ENCODE assay signal across 15 cellular contexts in genomic region chr14:71592361-71592760, GRCh38.
DNase-seq lines count a peak whose midpoint lies in the region; ATAC-seq and TF ChIP-seq lines count a peak whose summit lies in the region.
"Had no signal": no experiment of that assay in that cellular context is flagged by ENCODE, and none has a peak within 500 bp of the region (broad histone marks: within the 10 kb centered on the region; RNA-seq: fewer than 3 reads in every experiment).

No MANE protein-coding gene starts in this region.

- no peak overlapping the region for H2BK5ac ChIP-seq in mesenchymal stem cell (ENCODE audit: low read depth, low read length, poor library complexity, severe bottlenecking)

- H3K79me1 ChIP-seq in mesenchymal stem cell (replicated peaks; ENCODE audit: low read length, poor library complexity, severe bottlenecking): peaks cover 9% of the 10 kb centered on the region

- no peaks in the 10 kb centered on the region for H4K20me1 ChIP-seq in GM23338 (replicated peaks; ENCODE audit: insufficient read depth)

- no peak overlapping the region for H4K8ac ChIP-seq in mesenchymal stem cell (ENCODE audit: low read length)

- H3K27me3 Mint-ChIP-seq in GM23338 (ENCODE audit: insufficient read depth, low read depth, poor library complexity): peaks cover 1% of the 10 kb centered on the region
- H3K27me3 Mint-ChIP-seq in activated T-helper 2 cell treated with anti-CD3 and anti-CD28 coated beads, Interferon-gamma antibody, Interleukin-2, Interleukin-4, amounts not matched to agents 10 μg/mL and 5 μg/mL and 100 μg/mL, durations not matched to agents 14 hours and 24 hours and 36 hours (ENCODE audit: low read depth): no peaks in the 10 kb centered on the region

- H2BK15ac ChIP-seq in mesenchymal stem cell (ENCODE audit: low read depth, poor library complexity, severe bottlenecking): no peak overlapping the region

- H3K27ac ChIP-seq in GM23338 (ENCODE audit: low read depth) (no peak overlapping the region), mesenchymal stem cell (ENCODE audit: low read length, poor library complexity, severe bottlenecking) (peak overlapping the region; percentile 12)
- H3K27ac ChIP-seq: 22Rv1, upper lobe of left lung had no signal

- H3K9me3 Mint-ChIP-seq in GM23338: no peaks in the 10 kb centered on the region
- H3K9me3 Mint-ChIP-seq in activated T-helper 2 cell treated with anti-CD3 and anti-CD28 coated beads, Interferon-gamma antibody, Interleukin-2, Interleukin-4, amounts not matched to agents 10 μg/mL and 5 μg/mL and 100 μg/mL, durations not matched to agents 14 hours and 24 hours and 36 hours: no peaks in the 10 kb centered on the region

- H3K4me1 Mint-ChIP-seq in GM23338: peaks cover 12% of the 10 kb centered on the region; the same call in 2 of the 3 replicates
- H3K4me1 Mint-ChIP-seq in activated T-helper 2 cell treated with anti-CD3 and anti-CD28 coated beads, Interferon-gamma antibody, Interleukin-2, Interleukin-4, amounts not matched to agents 10 μg/mL and 5 μg/mL and 100 μg/mL, durations not matched to agents 14 hours and 24 hours and 36 hours (ENCODE audit: low read depth): peaks cover 72% of the 10 kb centered on the region

- H3K36me3 ChIP-seq in GM23338 (ENCODE audit: insufficient read depth) (no peaks in the 10 kb centered on the region), mesenchymal stem cell (ENCODE audit: control insufficient read depth in 1 of 2, insufficient read depth in 2 of 2, low read depth in 1 of 2, low read length in 2 of 2) (no peaks in the 10 kb centered on the region)
- H3K36me3 ChIP-seq: heart right ventricle, upper lobe of left lung had no signal

- H2AFZ ChIP-seq in GM23338 (no peak overlapping the region), mesenchymal stem cell (ENCODE audit: low read depth, low read length) (no peak overlapping the region)

- no peak overlapping the region for H3K27ac Mint-ChIP-seq in GM23338
- H3K27ac Mint-ChIP-seq in activated T-helper 2 cell treated with anti-CD3 and anti-CD28 coated beads, Interferon-gamma antibody, Interleukin-2, Interleukin-4, amounts not matched to agents 10 μg/mL and 5 μg/mL and 100 μg/mL, durations not matched to agents 14 hours and 24 hours and 36 hours: peak overlapping the region; percentile 54

- no peak overlapping the region for H2BK12ac ChIP-seq in mesenchymal stem cell (ENCODE audit: low read length in 2 of 2)

- no peaks in the 10 kb centered on the region for H3F3A ChIP-seq in GM23338 (replicated peaks; ENCODE audit: low read depth)

- H3K9me3 ChIP-seq in mesenchymal stem cell (ENCODE audit: control insufficient read depth, low read length): no peaks in the 10 kb centered on the region
- H3K9me3 ChIP-seq: heart right ventricle, upper lobe of left lung had no signal

- H3K4me3 ChIP-seq in GM23338: no peak overlapping the region
- no peak overlapping the region for H3K4me3 ChIP-seq in mesenchymal stem cell (ENCODE audit: insufficient read depth in 1 of 2, low read depth in 1 of 2, low read length in 2 of 2)
- H3K4me3 ChIP-seq: heart right ventricle, upper lobe of left lung had no signal

- no peak overlapping the region for H3K4me3 Mint-ChIP-seq in GM23338
- H3K4me3 Mint-ChIP-seq in activated T-helper 2 cell treated with anti-CD3 and anti-CD28 coated beads, Interferon-gamma antibody, Interleukin-2, Interleukin-4, amounts not matched to agents 10 μg/mL and 5 μg/mL and 100 μg/mL, durations not matched to agents 14 hours and 24 hours and 36 hours (ENCODE audit: low read depth): no peak overlapping the region

- no peak overlapping the region for H2BK120ac ChIP-seq in mesenchymal stem cell (ENCODE audit: low read depth, low read length)

- H4K91ac ChIP-seq in mesenchymal stem cell (ENCODE audit: low read length): no peak overlapping the region

- H3K4me2 ChIP-seq in GM23338: no peak overlapping the region
- no peak overlapping the region for H3K4me2 ChIP-seq in mesenchymal stem cell (ENCODE audit: low read length, poor library complexity, severe bottlenecking)

- no peak overlapping the region for H3K14ac ChIP-seq in mesenchymal stem cell (ENCODE audit: low read length in 2 of 2)

- intact Hi-C loops in activated T-helper 2 cell treated with anti-CD3 and anti-CD28 coated beads, Interferon-gamma antibody, Interleukin-2, Interleukin-4, amounts not matched to agents 10 μg/mL and 5 μg/mL and 100 μg/mL, durations not matched to agents 14 hours and 24 hours and 36 hours (cut with micrococcal nuclease): loop anchor here (5.0 kb wide), 1 partner anchor 115 kb away; no protein-coding TSS in a partner anchor

- no peaks in the 10 kb centered on the region for H3K9me2 ChIP-seq in GM23338 (ENCODE audit: insufficient read depth)

- TF ChIP-seq CTCF in GM23338 (conservative IDR thresholded peaks at IDR 0.05; ENCODE audit: low read depth in 2 of 2): 0 out of 4 replicates have a peak, but pooled peaks of 1 of the 2 experiments have one; percentile 3

- no peaks in the 10 kb centered on the region for H3K27me3 ChIP-seq in GM23338 (ENCODE audit: insufficient read depth)
- no peaks in the 10 kb centered on the region for H3K27me3 ChIP-seq in mesenchymal stem cell (ENCODE audit: control insufficient read depth in 1 of 2, insufficient read depth in 1 of 2, low read length in 2 of 2)
- H3K27me3 ChIP-seq: heart right ventricle, upper lobe of left lung had no signal

- H3K9ac ChIP-seq in mesenchymal stem cell (ENCODE audit: low read length): peak overlapping the region; percentile 33

- no peak overlapping the region for H3K18ac ChIP-seq in mesenchymal stem cell (ENCODE audit: low read depth in 1 of 2, low read length in 2 of 2)

- H3K79me2 ChIP-seq in GM23338 (replicated peaks; ENCODE audit: insufficient read depth): peaks cover 10% of the 10 kb centered on the region

- H3K4ac ChIP-seq in mesenchymal stem cell (ENCODE audit: low read depth in 1 of 2, low read length in 2 of 2): no peak overlapping the region

- DNase-seq in DMS 273 (lab: John Stamatoyannopoulos, UW; ENCODE audit: unreplicated experiment) (peak; percentile 6), DMS 273 treated with DMSO at 0.1 percent for 48 hours (lab: John Stamatoyannopoulos, UW) (no peak), GM23338 (ENCODE audit: low spot score) (no peak), mesenchymal stem cell (no peak), activated gamma-delta T cell (lab: John Stamatoyannopoulos, UW) (no peak), T1000 (lab: John Stamatoyannopoulos, UW) (no peak)
- no peak for DNase-seq in activated T-helper 2 cell treated with anti-CD3 and anti-CD28 coated beads, Interferon-gamma antibody, Interleukin-2, Interleukin-4, amounts not matched to agents 10 μg/mL and 5 μg/mL and 100 μg/mL, durations not matched to agents 14 hours and 24 hours and 36 hours (ENCODE audit: low spot score)
- DNase-seq: activated T-cell treated with anti-CD3 and anti-CD28 coated beads, Interleukin-2, amount 50 U/mL, for 48 hours; heart right ventricle; left ventricle myocardium superior; NCI-H1048; NCI-H510A had no signal

- H3K23ac ChIP-seq in mesenchymal stem cell (ENCODE audit: low read length in 2 of 2): no peak overlapping the region

- 75% methylated on average over 2 of the region's 2 CpGs for WGBS in mesenchymal stem cell

- H3K4me1 ChIP-seq in GM23338 (ENCODE audit: insufficient read depth) (peaks cover 4% of the 10 kb centered on the region; the same call in 1 of the 2 replicates), mesenchymal stem cell (ENCODE audit: control insufficient read depth, insufficient read depth, low read depth, low read length) (peaks cover 2% of the 10 kb centered on the region)

- ATAC-seq in GM23338 (peak; percentile 61), HG02759 (IDR thresholded peaks at IDR 0.05; ENCODE audit: unreplicated experiment) (no peak)
- ATAC-seq: heart right ventricle, left ventricle myocardium superior had no signal

- no peak overlapping the region for H2AK5ac ChIP-seq in mesenchymal stem cell (ENCODE audit: low read length, severe bottlenecking)

- peaks cover 5% of the 10 kb centered on the region; the same call in 2 of the 3 replicates for H3K36me3 Mint-ChIP-seq in GM23338 (ENCODE audit: low read depth)
- H3K36me3 Mint-ChIP-seq in activated T-helper 2 cell treated with anti-CD3 and anti-CD28 coated beads, Interferon-gamma antibody, Interleukin-2, Interleukin-4, amounts not matched to agents 10 μg/mL and 5 μg/mL and 100 μg/mL, durations not matched to agents 14 hours and 24 hours and 36 hours (ENCODE audit: low read depth): peaks cover 46% of the 10 kb centered on the region

TF ChIP-seq in GM23338, 12 proteins besides CTCF, POLR2A, EP300 and RAD21:
- TF ChIP-seq ETS1 (IDR thresholded peaks at IDR 0.05) (no peak), CREB1 (CRISPR knock-in tag; IDR thresholded peaks at IDR 0.05; ENCODE audit: low read depth) (no peak)
